ENCODE assay signal across 17 cellular contexts in the genomic region with DNA sequence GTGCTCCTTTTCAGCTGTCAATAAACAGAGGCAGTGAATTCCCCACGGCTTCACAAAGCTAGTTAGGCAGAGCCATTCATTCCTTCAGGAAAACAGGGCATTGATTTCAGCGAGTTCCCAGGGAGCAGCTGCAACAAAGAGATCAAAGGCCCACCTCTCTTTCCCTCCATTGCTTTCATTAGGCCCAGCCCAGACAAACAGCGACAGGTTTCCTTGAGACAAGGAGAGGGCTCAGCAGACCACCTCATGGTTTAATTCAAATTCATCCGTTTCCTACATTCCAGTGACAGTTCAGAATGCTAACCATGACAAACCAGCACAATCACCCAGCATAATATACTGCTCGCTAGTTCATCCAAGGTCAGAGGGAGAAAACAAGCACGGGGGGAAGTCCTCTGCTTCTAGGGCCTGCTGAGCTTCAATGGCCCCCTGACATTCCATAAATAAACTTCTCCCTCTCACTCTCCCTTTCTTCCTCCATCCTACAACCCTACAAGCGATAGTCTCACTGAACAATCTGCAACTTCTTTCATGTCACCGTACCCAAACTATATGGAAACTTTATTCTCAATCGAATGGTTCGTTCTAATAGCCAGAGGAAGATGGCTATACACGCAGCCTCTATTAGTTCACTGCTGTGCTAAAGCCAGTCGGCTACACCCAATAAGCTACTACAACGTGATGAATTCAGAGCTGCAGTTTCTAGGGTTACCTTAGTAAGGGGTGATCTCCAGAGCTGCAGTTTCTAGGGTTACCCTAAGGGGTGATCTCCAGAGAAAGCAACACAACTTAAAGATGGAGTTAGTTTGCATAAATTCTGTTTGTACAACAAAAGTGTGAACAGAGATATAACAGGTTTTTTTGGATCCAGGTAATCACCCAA. TPM values are rescaled to one million over a fixed set of nuclear protein-coding genes. Genes with fewer than 3 reads are reported as not detected.
DNase-seq lines count a peak whose midpoint lies in the region; ATAC-seq, FAIRE-seq and TF ChIP-seq lines count a peak whose summit lies in the region.
"Had no signal": no experiment of that assay in that cellular context is flagged by ENCODE, and none has a peak within 500 bp of the region (broad histone marks: within the 10 kb centered on the region; RNA-seq: fewer than 3 reads in every experiment).

No MANE protein-coding gene starts in this region.

- no peak overlapping the region for H3K4me3 ChIP-seq in bronchial epithelial cell (ENCODE audit: low read depth, low read length)
- H3K4me3 ChIP-seq: right atrium auricular region, thyroid gland had no signal

- FAIRE-seq in bronchial epithelial cell (lab: Jason Lieb, UNC) = peak; percentile 62
- FAIRE-seq: islet of Langerhans had no signal

- H3K36me3 ChIP-seq in bronchial epithelial cell (ENCODE audit: control insufficient read depth, insufficient read depth, low read length) = no peaks in the 10 kb centered on the region
- H3K36me3 ChIP-seq: right atrium auricular region, thyroid gland had no signal

- intact Hi-C loops in left cardiac atrium (cut with DNase I) = no loop called here

- no peak for TF ChIP-seq CTCF in bronchial epithelial cell (IDR thresholded peaks at IDR 0.05; ENCODE audit: insufficient read depth, low read length, severe bottlenecking)

- H3K27me3 ChIP-seq in bronchial epithelial cell (ENCODE audit: control insufficient read depth, insufficient read depth, low read length) = peaks cover 2% of the 10 kb centered on the region
- H3K27me3 ChIP-seq: right atrium auricular region, thyroid gland had no signal

- no peak for ATAC-seq in left cardiac atrium
- ATAC-seq: activated CD4-positive, alpha-beta T cell treated with anti-CD3 and anti-CD28 coated beads for 36 hours; esophagus mucosa; HCT116; stimulated activated effector memory CD8-positive, alpha-beta T cell treated with anti-CD3 and anti-CD28 coated beads, Interleukin-12 subunit alpha, Interleukin-12 subunit beta, amount 100 ng/mL, for 72 hours had no signal

- DNase-seq in HuH-7 (ENCODE audit: low spot score) = peak; percentile 18
- DNase-seq in bronchial epithelial cell (ENCODE audit: low read depth) = no peak
- peak; percentile 84 for DNase-seq in islet precursor cell
- peak; percentile 67 for DNase-seq in retina
- DNase-seq in OCI-M2 (lab: John Stamatoyannopoulos, UW; ENCODE audit: unreplicated experiment) = no peak
- no peak for DNase-seq in NCI-H1105 treated with DMSO at 0.1 percent for 48 hours (lab: John Stamatoyannopoulos, UW)
- DNase-seq in left cardiac atrium = no peak
- DNase-seq: activated CD4-positive, alpha-beta T cell treated with anti-CD3 and anti-CD28 coated beads for 36 hours; CD4-positive, alpha-beta memory T cell; NCI-H2081 treated with DMSO at 0.1 percent for 48 hours; NCI-H524 treated with DMSO at 0.1 percent for 48 hours; thyroid gland had no signal

RNA-seq across cellular contexts. Expression of a gene that starts 34.7 kb away (rescaled TPM):
- total RNA-seq in bronchial epithelial cell (2.4 and 4.4 TPM in 2 replicates), left cardiac atrium (10 to 100 TPM; 14.3 to 16.6 TPM)

Comparison
In these comparisons a context has a peak if more than half of its experiments do, and no peak if none do; other contexts are left out.
1. DNase-seq: peak in HuH-7 (single experiment), islet precursor cell (single experiment) and retina (single experiment); none in bronchial epithelial cell (single experiment), OCI-M2 (single experiment), NCI-H1105 treated with DMSO at 0.1 percent for 48 hours (single experiment) and left cardiac atrium (single experiment).